34 cellular contexts compared by ENCODE assay signal in genomic region chr11:30109774-30110173, GRCh38.
"Had no signal": no experiment of that assay in that cellular context is flagged by ENCODE, and none has a peak within 500 bp of the region (broad histone marks: within the 10 kb centered on the region; RNA-seq: fewer than 3 reads in every experiment).

No MANE protein-coding gene starts in this region.

- DNase-seq: Karpas-422, Kasumi-1, MG63, MM.1S, MV-4-11, NCI-H1048, NCI-H1092, NCI-H1092 treated with DMSO at 0.1 percent for 48 hours, NCI-H1105, NCI-H1105 treated with DMSO at 0.1 percent for 48 hours, NCI-H1417, NCI-H1417 treated with DMSO at 0.1 percent for 48 hours, NCI-H1436, NCI-H1436 treated with DMSO at 0.1 percent for 48 hours, NCI-H146, NCI-H1694, NCI-H1694 treated with DMSO at 0.1 percent for 48 hours, NCI-H187, NCI-H187 treated with DMSO at 0.1 percent for 48 hours, NCI-H1930, NCI-H2029, NCI-H2029 treated with DMSO at 0.1 percent for 48 hours, NCI-H2081, NCI-H2081 treated with DMSO at 0.1 percent for 48 hours, NCI-H2107, NCI-H2171, NCI-H2171 treated with DMSO at 0.1 percent for 48 hours, NCI-H2227 treated with DMSO at 0.1 percent for 48 hours, NCI-H226, NCI-H345, NCI-H446, NCI-H446 treated with DMSO at 0.1 percent for 48 hours, NCI-H510A, NCI-H510A treated with DMSO at 0.1 percent for 48 hours had no signal

- H3K4me3 ChIP-seq: MG63 had no signal

- H3K36me3 ChIP-seq: MG63 had no signal

- H3K9me3 ChIP-seq: MG63 had no signal

- H3K27me3 ChIP-seq: MG63 had no signal
